11 cellular contexts compared by ENCODE assay signal in the genomic region with DNA sequence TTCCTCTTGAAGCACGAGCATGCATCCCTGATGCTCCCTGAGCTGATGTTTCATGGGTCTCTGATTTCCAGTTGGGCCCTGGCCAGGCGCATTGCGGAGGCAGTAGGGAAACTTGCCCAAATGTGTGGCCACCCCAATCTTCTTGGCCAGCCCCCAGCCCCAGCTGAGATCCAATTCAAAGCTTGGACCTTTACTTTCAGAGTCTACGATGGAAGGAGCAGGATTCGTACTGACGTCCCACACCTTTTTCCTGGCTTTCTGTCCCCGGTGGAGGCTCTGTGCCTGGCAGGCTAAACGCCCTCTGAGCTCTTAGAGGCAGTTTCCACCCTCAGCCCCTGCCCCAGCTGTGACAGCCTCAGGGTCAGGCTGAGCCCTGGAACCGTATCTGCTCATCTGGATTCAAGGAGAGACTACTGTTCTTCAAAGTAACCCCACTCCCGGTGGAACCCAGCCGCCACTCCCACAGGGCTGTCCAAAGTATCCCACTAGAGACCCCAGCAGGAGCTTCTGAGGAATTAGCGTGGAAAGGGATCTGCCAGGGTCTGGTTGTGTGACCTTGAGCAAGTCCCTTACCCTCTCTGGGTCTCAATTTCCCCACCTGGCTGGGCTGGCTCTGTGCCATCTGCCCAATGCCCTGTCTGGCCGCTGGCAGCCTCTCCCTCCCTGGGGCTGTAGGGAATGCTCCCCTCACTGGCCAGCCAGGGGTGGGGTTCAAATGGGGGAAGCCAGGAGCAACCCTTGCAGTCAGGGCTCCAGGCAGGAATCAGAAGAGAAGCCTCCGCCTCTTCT. TPM values are rescaled to one million over a fixed set of nuclear protein-coding genes. Genes with fewer than 3 reads are reported as not detected.
DNase-seq lines count a peak whose midpoint lies in the region; ATAC-seq and TF ChIP-seq lines count a peak whose summit lies in the region.
"Had no signal": no experiment of that assay in that cellular context is flagged by ENCODE, and none has a peak within 500 bp of the region (broad histone marks: within the 10 kb centered on the region; RNA-seq: fewer than 3 reads in every experiment).

No MANE protein-coding gene starts in this region.

- H3K27me3 Mint-ChIP-seq in Calu3 (ENCODE audit: unreplicated experiment): no peaks in the 10 kb centered on the region

- TF ChIP-seq CTCF in Calu3 (IDR thresholded peaks at IDR 0.05; ENCODE audit: unreplicated experiment) (peak; percentile 18), fibroblast of the aortic adventitia (IDR thresholded peaks at IDR 0.05; ENCODE audit: insufficient read depth, low read length) (no peak)

- ATAC-seq in HG03025 (IDR thresholded peaks at IDR 0.05; ENCODE audit: low FRiP score, unreplicated experiment): no peak
- no peak for ATAC-seq in GM18907 (IDR thresholded peaks at IDR 0.05; ENCODE audit: unreplicated experiment)
- no peak for ATAC-seq in GM21390 (IDR thresholded peaks at IDR 0.05; ENCODE audit: unreplicated experiment)

- H3K27ac Mint-ChIP-seq in Calu3 (ENCODE audit: unreplicated experiment): no peak overlapping the region

- H3K4me3 Mint-ChIP-seq in Calu3 (ENCODE audit: low read depth, unreplicated experiment): no peak overlapping the region

- no TSS peak for BruUV-seq in Calu3 (replicated peaks; lab: Mats Ljungman, UMichigan)

- H3K4me3 ChIP-seq in fibroblast of the aortic adventitia (ENCODE audit: low read depth, low read length): no peak overlapping the region

- no peak for DNase-seq in Calu3
- DNase-seq in OCI-M1 (lab: John Stamatoyannopoulos, UW): peak; percentile 9
- peak; percentile 74 for DNase-seq in fibroblast of the aortic adventitia (ENCODE audit: low read depth)
- peak; percentile 93 for DNase-seq in posterior vena cava (ENCODE audit: low spot score)
- DNase-seq in NCI-H2029 (lab: John Stamatoyannopoulos, UW): no peak
- DNase-seq: SHP77 treated with DMSO at 0.1 percent for 48 hours had no signal

- CTCF ChIA-PET in Calu3 (lab: Charles Lee): interaction anchor here (0.8 to 2.5 kb wide), 3 partner anchors 172 to 533 kb away, joined by 3 to 34 read pairs (median 4); partner anchors contain the start of gene HES1

- peaks cover 26% of the 10 kb centered on the region for H3K36me3 Mint-ChIP-seq in Calu3 (ENCODE audit: insufficient read depth, unreplicated experiment)

- H3K9me3 Mint-ChIP-seq in Calu3 (ENCODE audit: low read depth, unreplicated experiment): peaks cover under 1% of the 10 kb centered on the region

- intact Hi-C loops in Calu3 (cut with micrococcal nuclease; ENCODE audit: unreplicated experiment) (loop anchor here (2.0 kb wide), 2 partner anchors 171 to 531 kb away; no protein-coding TSS in a partner anchor), posterior vena cava (cut with DNase I) (loop anchor here (2.0 to 5.0 kb wide), 2 partner anchors 42 to 173 kb away; no protein-coding TSS in a partner anchor)

- peaks cover 26% of the 10 kb centered on the region for H3K4me1 Mint-ChIP-seq in Calu3 (ENCODE audit: low read depth, unreplicated experiment)

RNA-seq across cellular contexts. Expression of gene CPN2, which starts 37.3 kb away (rescaled TPM):
- total RNA-seq in Calu3 (2022) (not detected in 2 replicates), fibroblast of the aortic adventitia (ENCODE audit: low replicate concordance) (not detected in 2 replicates), posterior vena cava (under 1 TPM in 1 of 2 donors, not detected in 1; 0.14 TPM)
- total RNA-seq: activated CD8-positive, alpha-beta memory T cell treated with anti-CD3 and anti-CD28 coated beads for 36 hours; osteocyte had no signal

RNA-seq across cellular contexts. Expression of gene LRRC15, which starts 55.7 kb away (rescaled TPM):
- total RNA-seq in Calu3 (2022) (0.05 TPM in 1 of 2 replicates, not detected in the other), fibroblast of the aortic adventitia (ENCODE audit: low replicate concordance) (0.25 and 10.0 TPM in 2 replicates), posterior vena cava (1 to 10 TPM; 2.3 to 3.0 TPM)
- total RNA-seq: activated CD8-positive, alpha-beta memory T cell treated with anti-CD3 and anti-CD28 coated beads for 36 hours had no signal

Comparison
In these comparisons a context has a peak if more than half of its experiments do, and no peak if none do; other contexts are left out.
1. DNase-seq: peak in OCI-M1 (single experiment), fibroblast of the aortic adventitia (single experiment) and posterior vena cava (single experiment); none in Calu3 (single experiment) and NCI-H2029 (single experiment).